In the genomic region with DNA sequence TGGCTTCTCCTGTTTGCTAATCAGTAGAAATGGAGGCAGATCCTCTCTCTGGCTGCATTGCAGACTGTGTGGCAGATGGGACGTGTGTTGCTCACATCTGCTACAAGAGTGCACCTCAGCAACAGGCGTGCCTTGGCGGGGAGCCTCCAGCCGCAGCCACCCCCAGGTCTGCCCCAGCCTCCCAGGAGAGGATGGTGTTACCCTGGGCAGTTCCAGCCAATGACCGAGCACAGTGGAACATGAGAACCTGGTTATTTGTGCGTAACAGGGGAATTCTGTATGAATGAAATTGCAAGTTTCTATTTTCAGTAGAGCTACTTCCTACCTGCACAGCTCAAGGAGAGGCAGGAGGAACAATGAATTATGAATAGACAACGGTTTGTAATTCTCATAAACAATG, we compare ENCODE assay signal across 1 cellular context.
TF ChIP-seq lines count a peak whose summit lies in the region.

No MANE protein-coding gene starts in this region.

TF ChIP-seq in WTC11, 78 proteins besides CTCF, POLR2A, EP300 and RAD21 (continued from another document):
- TF ChIP-seq, protein P1, sequence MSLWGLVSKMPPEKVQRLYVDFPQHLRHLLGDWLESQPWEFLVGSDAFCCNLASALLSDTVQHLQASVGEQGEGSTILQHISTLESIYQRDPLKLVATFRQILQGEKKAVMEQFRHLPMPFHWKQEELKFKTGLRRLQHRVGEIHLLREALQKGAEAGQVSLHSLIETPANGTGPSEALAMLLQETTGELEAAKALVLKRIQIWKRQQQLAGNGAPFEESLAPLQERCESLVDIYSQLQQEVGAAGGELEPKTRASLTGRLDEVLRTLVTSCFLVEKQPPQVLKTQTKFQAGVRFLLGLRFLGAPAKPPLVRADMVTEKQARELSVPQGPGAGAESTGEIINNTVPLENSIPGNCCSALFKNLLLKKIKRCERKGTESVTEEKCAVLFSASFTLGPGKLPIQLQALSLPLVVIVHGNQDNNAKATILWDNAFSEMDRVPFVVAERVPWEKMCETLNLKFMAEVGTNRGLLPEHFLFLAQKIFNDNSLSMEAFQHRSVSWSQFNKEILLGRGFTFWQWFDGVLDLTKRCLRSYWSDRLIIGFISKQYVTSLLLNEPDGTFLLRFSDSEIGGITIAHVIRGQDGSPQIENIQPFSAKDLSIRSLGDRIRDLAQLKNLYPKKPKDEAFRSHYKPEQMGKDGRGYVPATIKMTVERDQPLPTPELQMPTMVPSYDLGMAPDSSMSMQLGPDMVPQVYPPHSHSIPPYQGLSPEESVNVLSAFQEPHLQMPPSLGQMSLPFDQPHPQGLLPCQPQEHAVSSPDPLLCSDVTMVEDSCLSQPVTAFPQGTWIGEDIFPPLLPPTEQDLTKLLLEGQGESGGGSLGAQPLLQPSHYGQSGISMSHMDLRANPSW (CRISPR knock-in tag; conservative IDR thresholded peaks at IDR 0.05; ENCODE audit: low read depth), result no peak
- no peak for TF ChIP-seq ELF4 (CRISPR knock-in tag; IDR thresholded peaks at IDR 0.05; ENCODE audit: low read depth)
- TF ChIP-seq, protein P2, sequence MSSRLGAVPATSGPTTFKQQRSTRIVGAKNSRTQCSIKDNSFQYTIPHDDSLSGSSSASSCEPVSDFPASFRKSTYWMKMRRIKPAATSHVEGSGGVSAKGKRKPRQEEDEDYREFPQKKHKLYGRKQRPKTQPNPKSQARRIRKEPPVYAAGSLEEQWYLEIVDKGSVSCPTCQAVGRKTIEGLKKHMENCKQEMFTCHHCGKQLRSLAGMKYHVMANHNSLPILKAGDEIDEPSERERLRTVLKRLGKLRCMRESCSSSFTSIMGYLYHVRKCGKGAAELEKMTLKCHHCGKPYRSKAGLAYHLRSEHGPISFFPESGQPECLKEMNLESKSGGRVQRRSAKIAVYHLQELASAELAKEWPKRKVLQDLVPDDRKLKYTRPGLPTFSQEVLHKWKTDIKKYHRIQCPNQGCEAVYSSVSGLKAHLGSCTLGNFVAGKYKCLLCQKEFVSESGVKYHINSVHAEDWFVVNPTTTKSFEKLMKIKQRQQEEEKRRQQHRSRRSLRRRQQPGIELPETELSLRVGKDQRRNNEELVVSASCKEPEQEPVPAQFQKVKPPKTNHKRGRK (CRISPR knock-in tag; IDR thresholded peaks at IDR 0.05; ENCODE audit: borderline replicate concordance), result no peak
